8 cellular contexts compared by ENCODE assay signal in genomic region chr19:14135985-14136508, GRCh38. TPM values are rescaled to one million over a fixed set of nuclear protein-coding genes. Genes with fewer than 3 reads are reported as not detected.
DNase-seq lines count a peak whose midpoint lies in the region; ATAC-seq and TF ChIP-seq lines count a peak whose summit lies in the region.

No MANE protein-coding gene starts in this region.

- no peaks in the 10 kb centered on the region for H3K9me3 Mint-ChIP-seq in CD4-positive, alpha-beta T cell
- H3K9me3 Mint-ChIP-seq in dendritic cell treated with granulocyte-macrophage colony-stimulating factor and Interleukin-4, amounts not matched to agents 40 ng/mL and 50 ng/mL, for 4 days = no peaks in the 10 kb centered on the region
- no peaks in the 10 kb centered on the region for H3K9me3 Mint-ChIP-seq in neural crest cell

- peak overlapping the region; percentile 87 for H3K27ac Mint-ChIP-seq in CD4-positive, alpha-beta T cell
- peak overlapping the region; percentile 88 for H3K27ac Mint-ChIP-seq in dendritic cell treated with granulocyte-macrophage colony-stimulating factor and Interleukin-4, amounts not matched to agents 40 ng/mL and 50 ng/mL, for 4 days
- no peak overlapping the region for H3K27ac Mint-ChIP-seq in neural crest cell (ENCODE audit: unreplicated experiment)

- H3K27ac ChIP-seq in CD4-positive, alpha-beta T cell (ENCODE audit: low read depth, low read length) = peak overlapping the region; percentile 27

- TF ChIP-seq EP300 in Ishikawa (IDR thresholded peaks at IDR 0.05; ENCODE audit: borderline replicate concordance) = no peak; the same call in 1 of the 2 replicates

- H3K36me3 Mint-ChIP-seq in CD4-positive, alpha-beta T cell (ENCODE audit: low read depth) = peaks cover 9% of the 10 kb centered on the region
- peaks cover 10% of the 10 kb centered on the region for H3K36me3 Mint-ChIP-seq in dendritic cell treated with granulocyte-macrophage colony-stimulating factor and Interleukin-4, amounts not matched to agents 40 ng/mL and 50 ng/mL, for 4 days (ENCODE audit: low read depth)
- H3K36me3 Mint-ChIP-seq in neural crest cell (ENCODE audit: low read depth) = peaks cover 3% of the 10 kb centered on the region

- H3K27me3 Mint-ChIP-seq in CD4-positive, alpha-beta T cell = no peaks in the 10 kb centered on the region
- no peaks in the 10 kb centered on the region for H3K27me3 Mint-ChIP-seq in dendritic cell treated with granulocyte-macrophage colony-stimulating factor and Interleukin-4, amounts not matched to agents 40 ng/mL and 50 ng/mL, for 4 days
- H3K27me3 Mint-ChIP-seq in neural crest cell (ENCODE audit: low read depth) = no peaks in the 10 kb centered on the region

- no peak for ATAC-seq in CD4-positive, alpha-beta T cell (ENCODE audit: poor library complexity)

- peaks cover 27% of the 10 kb centered on the region for H3K4me1 Mint-ChIP-seq in CD4-positive, alpha-beta T cell (ENCODE audit: low read depth)
- H3K4me1 Mint-ChIP-seq in dendritic cell treated with granulocyte-macrophage colony-stimulating factor and Interleukin-4, amounts not matched to agents 40 ng/mL and 50 ng/mL, for 4 days (ENCODE audit: low read depth) = peaks cover 34% of the 10 kb centered on the region
- H3K4me1 Mint-ChIP-seq in neural crest cell = peaks cover 37% of the 10 kb centered on the region

- TF ChIP-seq RAD21 in Ishikawa (IDR thresholded peaks at IDR 0.05; ENCODE audit: low read depth) = no peak

- no peaks in the 10 kb centered on the region for H3K9me3 ChIP-seq in CD4-positive, alpha-beta T cell (ENCODE audit: control insufficient read depth, low read length)

- POLR2A ChIA-PET in CD4-positive, alpha-beta T cell (lab: Charles Lee) = interaction anchor here (0.6 to 3.8 kb wide), 52 partner anchors 10 to 1244 kb away, joined by 3 to 52 read pairs (median 5); partner anchors contain the start of genes ADGRE5, ADGRL1, AKAP8 and C19orf53

- CTCF ChIA-PET in CD4-positive, alpha-beta T cell (lab: Charles Lee) = interaction anchor here (0.5 to 2.7 kb wide), 63 partner anchors 10 to 1439 kb away, joined by 3 to 34 read pairs (median 4); partner anchors contain the start of genes ADGRE5, FBXW9, MISP3 and NANOS3

- no peak for TF ChIP-seq CTCF in CD4-positive, alpha-beta T cell (IDR thresholded peaks at IDR 0.05)
- no peak for TF ChIP-seq CTCF in neural crest cell (conservative IDR thresholded peaks at IDR 0.05)

- DNase-seq in CD4-positive, alpha-beta T cell = peak in 1 of 10 experiments; percentile 27
- no peak for DNase-seq in neural crest cell (ENCODE audit: low read depth, low spot score)
- DNase-seq in NCI-H526 treated with DMSO at 0.1 percent for 48 hours (lab: John Stamatoyannopoulos, UW) = no peak
- DNase-seq in NOMO-1 (lab: John Stamatoyannopoulos, UW; ENCODE audit: unreplicated experiment in 2 of 2) = no peak
- no peak for DNase-seq in C1 segment of cervical spinal cord (lab: John Stamatoyannopoulos, UW)
- no peak for DNase-seq in germinal center (ENCODE audit: low spot score)

- H3K4me3 Mint-ChIP-seq in CD4-positive, alpha-beta T cell = peak overlapping the region; percentile 97
- H3K4me3 Mint-ChIP-seq in dendritic cell treated with granulocyte-macrophage colony-stimulating factor and Interleukin-4, amounts not matched to agents 40 ng/mL and 50 ng/mL, for 4 days = peak overlapping the region; percentile 86
- H3K4me3 Mint-ChIP-seq in neural crest cell = peak overlapping the region; percentile 93

- intact Hi-C loops in CD4-positive, alpha-beta T cell (cut with DNase I, micrococcal nuclease) = loop anchor here (1.0 to 10.0 kb wide), 16 partner anchors 18 to 859 kb away; partner anchors contain the start of genes DDX39A (in 1 of the 2) and MISP3 (in 1 of the 2)
- intact Hi-C loops in dendritic cell treated with granulocyte-macrophage colony-stimulating factor and Interleukin-4, amounts not matched to agents 40 ng/mL and 50 ng/mL, for 4 days (cut with micrococcal nuclease) = loop anchor here (2.0 kb wide), 2 partner anchors 55 to 63 kb away; partner anchors contain the start of gene MISP3

- no peaks in the 10 kb centered on the region for H3K27me3 ChIP-seq in CD4-positive, alpha-beta T cell (ENCODE audit: control insufficient read depth, insufficient read depth, low read length)

TF ChIP-seq in Ishikawa, 13 proteins besides CTCF, POLR2A, EP300 and RAD21:
- no peak for TF ChIP-seq CREB1 (IDR thresholded peaks at IDR 0.05; ENCODE audit: low read depth)
- 0 out of 2 replicates have a peak, but pooled peaks have one; percentile 34 for TF ChIP-seq YY1 (IDR thresholded peaks at IDR 0.05; ENCODE audit: low read depth)

RNA-seq across cellular contexts. Expression of gene ASF1B, which starts 0.3 kb away (rescaled TPM):
- total RNA-seq in CD4-positive, alpha-beta T cell = under 1 TPM; 0.59 to 0.77 TPM
- 54.8 and 55.6 TPM in 2 replicates for total RNA-seq in neural crest cell

RNA-seq across cellular contexts. Expression of gene PRKACA, which starts 18.5 kb away (rescaled TPM):
- total RNA-seq in CD4-positive, alpha-beta T cell = 10 to 100 TPM; 27.4 to 29.8 TPM
- 103 TPM in 2 replicates for total RNA-seq in neural crest cell

RNA-seq across cellular contexts. Expression of gene SAMD1, which starts 45.5 kb away (rescaled TPM):
- total RNA-seq in CD4-positive, alpha-beta T cell = 10 to 100 TPM; 29.4 to 30.1 TPM
- 67.2 and 71.9 TPM in 2 replicates for total RNA-seq in neural crest cell

RNA-seq across cellular contexts. Expression of gene C19orf67, which starts 50.5 kb away (rescaled TPM):
- total RNA-seq in CD4-positive, alpha-beta T cell = not detected
- total RNA-seq in neural crest cell = not detected in 2 replicates

Comparison
In these comparisons a context has a peak if more than half of its experiments do, and no peak if none do; other contexts are left out.
1. RNA of gene ASF1B, which starts 0.3 kb away (total RNA-seq): 54.8 to 55.6 TPM in neural crest cell; 0.59 to 0.77 TPM in CD4-positive, alpha-beta T cell; every median in the first group is over 10 times any median in the second.
2. Peak in every context shown above with its lines, with median percentiles within 50 percentile points of each other: H3K4me3 Mint-ChIP-seq.